ENCODE assay signal across 18 cellular contexts in genomic region chr12:124866883-124867232, GRCh38. TPM values are rescaled to one million over a fixed set of nuclear protein-coding genes. Genes with fewer than 3 reads are reported as not detected.
DNase-seq lines count a peak whose midpoint lies in the region; ATAC-seq and TF ChIP-seq lines count a peak whose summit lies in the region.
"Had no signal": no experiment of that assay in that cellular context is flagged by ENCODE, and none has a peak within 500 bp of the region (broad histone marks: within the 10 kb centered on the region; RNA-seq: fewer than 3 reads in every experiment).

No MANE protein-coding gene starts in this region.

- DNase-seq in Caco-2 = no peak
- no peak for DNase-seq in OCI-LY7 (ENCODE audit: low spot score)
- DNase-seq in neural crest cell (ENCODE audit: low read depth, low spot score) = no peak
- no peak for DNase-seq in posterior vena cava (ENCODE audit: low spot score)
- DNase-seq: COR-L47, NCI-H1048, NCI-H1436 treated with DMSO at 0.1 percent for 48 hours, NCI-H2081 treated with DMSO at 0.1 percent for 48 hours, NCI-H524 treated with DMSO at 0.1 percent for 48 hours, Peyer's patch, Right ventricle myocardium superior, T-cell had no signal

- no peaks in the 10 kb centered on the region for H3K9me3 ChIP-seq in Caco-2
- H3K9me3 ChIP-seq in OCI-LY7 (ENCODE audit: low read length) = no peaks in the 10 kb centered on the region
- H3K9me3 ChIP-seq: Peyer's patch had no signal

- H3K9me3 Mint-ChIP-seq in Caco-2 (ENCODE audit: unreplicated experiment) = no peaks in the 10 kb centered on the region
- H3K9me3 Mint-ChIP-seq in neural crest cell = no peaks in the 10 kb centered on the region
- H3K9me3 Mint-ChIP-seq: IgD-negative memory B cell, T-cell had no signal

- H3K4me1 ChIP-seq in ACC112 (ENCODE audit: control insufficient read depth, insufficient read depth, low read length, unreplicated experiment) (peaks cover 14% of the 10 kb centered on the region), Caco-2 (peaks cover 17% of the 10 kb centered on the region), OCI-LY7 (ENCODE audit: insufficient read depth, low read length, poor library complexity, severe bottlenecking) (peaks cover 32% of the 10 kb centered on the region)

- H3K36me3 ChIP-seq in ACC112 (ENCODE audit: insufficient read depth, low read length) (no peaks in the 10 kb centered on the region), Caco-2 (ENCODE audit: control insufficient read depth, insufficient read depth, low read length) (no peaks in the 10 kb centered on the region), OCI-LY7 (ENCODE audit: insufficient read depth, low read length) (peaks cover 3% of the 10 kb centered on the region; the same call in 1 of the 2 replicates)
- H3K36me3 ChIP-seq: Peyer's patch had no signal

- H2AFZ ChIP-seq in ACC112 (ENCODE audit: low read length, unreplicated experiment) (no peak overlapping the region), OCI-LY7 (ENCODE audit: low read length) (peak overlapping the region; percentile 28; the same call in 1 of the 2 replicates)

- POLR2A ChIA-PET in Caco-2 (lab: Charles Lee) (no interaction called here), OCI-LY7 (lab: Charles Lee) (interaction anchor here (0.6 to 1.1 kb wide), 4 partner anchors 13 to 35 kb away, joined by 3 to 5 read pairs (median 4); no protein-coding TSS in a partner anchor)

- no peak overlapping the region for H3K4me3 ChIP-seq in ACC112 (ENCODE audit: low read depth, low read length)
- H3K4me3 ChIP-seq in Caco-2 (ENCODE audit: low read depth, low read length) = no peak overlapping the region
- no peak overlapping the region for H3K4me3 ChIP-seq in OCI-LY7 (ENCODE audit: low read depth, low read length, poor library complexity, severe bottlenecking)
- H3K4me3 ChIP-seq: HAP-1, Peyer's patch, SK-N-MC had no signal

- H3K4me1 Mint-ChIP-seq in Caco-2 (ENCODE audit: low read depth, unreplicated experiment) = peaks cover 33% of the 10 kb centered on the region
- peaks cover 40% of the 10 kb centered on the region for H3K4me1 Mint-ChIP-seq in neural crest cell

- intact Hi-C loops in Caco-2 (cut with micrococcal nuclease; ENCODE audit: unreplicated experiment) = no loop called here
- intact Hi-C loops in OCI-LY7 (cut with micrococcal nuclease; ENCODE audit: unreplicated experiment) = no loop called here
- intact Hi-C loops in posterior vena cava (cut with DNase I) = no loop called here

- H3K27ac Mint-ChIP-seq in Caco-2 (ENCODE audit: unreplicated experiment) = peak overlapping the region; percentile 40
- H3K27ac Mint-ChIP-seq in neural crest cell (ENCODE audit: unreplicated experiment) = no peak overlapping the region
- H3K27ac Mint-ChIP-seq: T-cell had no signal

- ATAC-seq in GM19328 (IDR thresholded peaks at IDR 0.05; ENCODE audit: unreplicated experiment) (no peak), GM21717 (IDR thresholded peaks at IDR 0.05; ENCODE audit: unreplicated experiment) (no peak)
- ATAC-seq: T-cell had no signal

- H3K4me2 ChIP-seq in OCI-LY7 (ENCODE audit: low read length) = no peak overlapping the region

- H4K20me1 ChIP-seq in OCI-LY7 (ENCODE audit: insufficient read depth, low read length) = no peaks in the 10 kb centered on the region

- no peak overlapping the region for H3K4me3 Mint-ChIP-seq in Caco-2 (ENCODE audit: unreplicated experiment)
- peak overlapping the region; percentile 1 for H3K4me3 Mint-ChIP-seq in neural crest cell
- H3K4me3 Mint-ChIP-seq: T-cell had no signal

- no peaks in the 10 kb centered on the region for H3K27me3 Mint-ChIP-seq in Caco-2 (ENCODE audit: insufficient read depth, unreplicated experiment)
- peaks cover 9% of the 10 kb centered on the region for H3K27me3 Mint-ChIP-seq in neural crest cell (ENCODE audit: low read depth)

- peaks cover 5% of the 10 kb centered on the region for H3K36me3 Mint-ChIP-seq in Caco-2 (ENCODE audit: insufficient read depth, unreplicated experiment)
- peaks cover 3% of the 10 kb centered on the region for H3K36me3 Mint-ChIP-seq in neural crest cell (ENCODE audit: low read depth)
- H3K36me3 Mint-ChIP-seq: IgD-negative memory B cell, T-cell had no signal

- CTCF ChIA-PET in Caco-2 (lab: Charles Lee) = no interaction called here
- CTCF ChIA-PET in OCI-LY7 (lab: Charles Lee; ENCODE audit: unreplicated experiment) = interaction anchor here (0.6 to 0.8 kb wide), 2 partner anchors 13 to 33 kb away, joined by 3 to 4 read pairs; no protein-coding TSS in a partner anchor

- H3K27ac ChIP-seq in ACC112 (ENCODE audit: low read depth, low read length) = 0 out of 2 replicates have a peak overlapping the region, but pooled peaks have one; percentile 24
- no peak overlapping the region for H3K27ac ChIP-seq in OCI-LY7 (ENCODE audit: low read depth, low read length, poor library complexity, severe bottlenecking)
- H3K27ac ChIP-seq: Peyer's patch, SK-N-MC had no signal

- TF ChIP-seq CTCF in Caco-2 (IDR thresholded peaks at IDR 0.05; ENCODE audit: insufficient read depth in 1 of 2, low read depth in 1 of 2, low read length in 1 of 2, severe bottlenecking in 1 of 2, unreplicated experiment in 1 of 2) (no peak), OCI-LY7 (conservative IDR thresholded peaks at IDR 0.05; ENCODE audit: low read length) (no peak), neural crest cell (conservative IDR thresholded peaks at IDR 0.05) (no peak)

- BruUV-seq in Caco-2 (replicated peaks; lab: Mats Ljungman, UMichigan) (no TSS peak), OCI-LY7 (replicated peaks; lab: Mats Ljungman, UMichigan) (no TSS peak)

- H3K79me2 ChIP-seq in ACC112 (ENCODE audit: control insufficient read depth, insufficient read depth, low read length, unreplicated experiment) (peaks cover 7% of the 10 kb centered on the region), OCI-LY7 (ENCODE audit: insufficient read depth, low read depth, low read length) (peaks cover 16% of the 10 kb centered on the region; the same call in 1 of the 2 replicates)

- no peaks in the 10 kb centered on the region for H3K9me2 ChIP-seq in OCI-LY7 (ENCODE audit: insufficient read depth, low read length)

- no peaks in the 10 kb centered on the region for H3K27me3 ChIP-seq in ACC112 (ENCODE audit: insufficient read depth, low read length)
- H3K27me3 ChIP-seq in Caco-2 (replicated peaks; ENCODE audit: control insufficient read depth, insufficient read depth, low read length) = no peaks in the 10 kb centered on the region
- H3K27me3 ChIP-seq: Peyer's patch had no signal

RNA-seq across cellular contexts. Expression of gene SCARB1, which starts 3.2 kb away (rescaled TPM):
- total RNA-seq in Caco-2 (2022) (104 and 106 TPM in 2 replicates), OCI-LY7 (2022) (99.0 and 112 TPM in 2 replicates), neural crest cell (50.9 and 54.8 TPM in 2 replicates), posterior vena cava (10 to 100 TPM; 13.0 to 14.3 TPM)
- 24.4 and 42.9 TPM in 2 replicates for total RNA-seq in OCI-LY7 (2014; rRNA removed; shearing (Covaris generic))

RNA-seq across cellular contexts. Expression of gene UBC, which starts 47.6 kb away (rescaled TPM):
- 782 and 880 TPM in 2 replicates for total RNA-seq in Caco-2 (2022)
- 425 and 431 TPM in 2 replicates for total RNA-seq in OCI-LY7 (2014; rRNA removed; shearing (Covaris generic))
- 616 and 682 TPM in 2 replicates for total RNA-seq in OCI-LY7 (2022)
- 673 and 687 TPM in 2 replicates for total RNA-seq in neural crest cell
- total RNA-seq in posterior vena cava = 1,000 to 10,000 TPM in 1 of 2 donors, 100 to 1,000 TPM in 1; 993 to 1,405 TPM
